9 cellular contexts compared by ENCODE assay signal in genomic region chr19:29260477-29261317, GRCh38. TPM values are rescaled to one million over a fixed set of nuclear protein-coding genes. Genes with fewer than 3 reads are reported as not detected.
DNase-seq lines count a peak whose midpoint lies in the region; ATAC-seq, FAIRE-seq and TF ChIP-seq lines count a peak whose summit lies in the region.
"Had no signal": no experiment of that assay in that cellular context is flagged by ENCODE, and none has a peak within 500 bp of the region (broad histone marks: within the 10 kb centered on the region; RNA-seq: fewer than 3 reads in every experiment).

No MANE protein-coding gene starts in this region.

- DNase-seq in A549 (ENCODE audit: low read depth in 1 of 2, low spot score in 1 of 2) (peak in 1 of 2 experiments; percentile 79), GDM1 (lab: John Stamatoyannopoulos, UW) (peak; percentile 8), NCI-H2029 (lab: John Stamatoyannopoulos, UW) (peak; percentile 14), mesenteric fat pad (ENCODE audit: low spot score) (peak; percentile 14), NCI-H187 (lab: John Stamatoyannopoulos, UW) (no peak), NCI-H128 (lab: John Stamatoyannopoulos, UW; ENCODE audit: unreplicated experiment) (no peak)
- DNase-seq in activated naive CD8-positive, alpha-beta T cell treated with anti-CD3 and anti-CD28 coated beads, Interleukin-2, amount 50 U/mL, for 24 hours, result peak; percentile 50
- DNase-seq in effector CD8-positive, alpha-beta T cell (lab: John Stamatoyannopoulos, UW), result no peak

- TF ChIP-seq RAD21 in A549 (conservative IDR thresholded peaks at IDR 0.05 in 1 of 2, IDR thresholded peaks at IDR 0.05 in 1 of 2), result peak; percentile 38 to 69; a peak in 4 of 5 replicates

- TF ChIP-seq CTCF in A549 (IDR thresholded peaks at IDR 0.05), result peak; percentile 38; the same call in 2 of the 3 replicates

- no peak overlapping the region for H3K4me2 ChIP-seq in A549

- no peaks in the 10 kb centered on the region for H3K4me1 Mint-ChIP-seq in activated naive CD8-positive, alpha-beta T cell treated with anti-CD3 and anti-CD28 coated beads, Interleukin-2, amount 50 U/mL, for 24 hours

- no peak for TF ChIP-seq POLR2A in A549 (IDR thresholded peaks at IDR 0.05; ENCODE audit: low read length)

- no peak for FAIRE-seq in A549 (lab: Jason Lieb, UNC)

- no peak overlapping the region for H3K27ac Mint-ChIP-seq in activated naive CD8-positive, alpha-beta T cell treated with anti-CD3 and anti-CD28 coated beads, Interleukin-2, amount 50 U/mL, for 24 hours
- H3K27ac Mint-ChIP-seq: dendritic cell treated with granulocyte-macrophage colony-stimulating factor and Interleukin-4, amounts not matched to agents 40 ng/mL and 50 ng/mL, for 4 days had no signal

- ATAC-seq in A549, result peak; percentile 27 to 74; a peak in 3 of 6 replicates
- no peak for ATAC-seq in activated naive CD8-positive, alpha-beta T cell treated with anti-CD3 and anti-CD28 coated beads, Interleukin-2, amount 50 U/mL, for 24 hours

- H3K9me3 ChIP-seq in A549, result 0 out of 3 replicates have a peak, but pooled peaks cover under 1% of the 10 kb centered on the region

- H3K4me3 Mint-ChIP-seq in activated naive CD8-positive, alpha-beta T cell treated with anti-CD3 and anti-CD28 coated beads, Interleukin-2, amount 50 U/mL, for 24 hours, result no peak overlapping the region
- H3K4me3 Mint-ChIP-seq: dendritic cell treated with granulocyte-macrophage colony-stimulating factor and Interleukin-4, amounts not matched to agents 40 ng/mL and 50 ng/mL, for 4 days had no signal

- CTCF ChIA-PET in A549 (lab: Yijun Ruan, JAX), result interaction anchor here (0.6 to 10.3 kb wide), 15 partner anchors 8 to 1409 kb away, joined by 3 to 83 read pairs (median 3); no protein-coding TSS in a partner anchor

- no peak overlapping the region for H3K27ac ChIP-seq in A549

- H3K4me1 ChIP-seq in A549, result no peaks in the 10 kb centered on the region

- H3K9me3 Mint-ChIP-seq in activated naive CD8-positive, alpha-beta T cell treated with anti-CD3 and anti-CD28 coated beads, Interleukin-2, amount 50 U/mL, for 24 hours, result no peaks in the 10 kb centered on the region
- H3K9me3 Mint-ChIP-seq: dendritic cell treated with granulocyte-macrophage colony-stimulating factor and Interleukin-4, amounts not matched to agents 40 ng/mL and 50 ng/mL, for 4 days had no signal

- WGBS in A549 (ENCODE audit: missing lambda C conversion rate), result 18% methylated on average over 5 of the region's 5 CpGs

- POLR2A ChIA-PET in A549 (lab: Yijun Ruan, JAX), result no interaction called here

- no peak for TF ChIP-seq EP300 in A549 (IDR thresholded peaks at IDR 0.05)

- peaks cover 8% of the 10 kb centered on the region for H3K27me3 Mint-ChIP-seq in activated naive CD8-positive, alpha-beta T cell treated with anti-CD3 and anti-CD28 coated beads, Interleukin-2, amount 50 U/mL, for 24 hours
- H3K27me3 Mint-ChIP-seq: dendritic cell treated with granulocyte-macrophage colony-stimulating factor and Interleukin-4, amounts not matched to agents 40 ng/mL and 50 ng/mL, for 4 days had no signal

- H3K4me3 ChIP-seq in A549, result no peak overlapping the region

- H3K36me3 Mint-ChIP-seq in activated naive CD8-positive, alpha-beta T cell treated with anti-CD3 and anti-CD28 coated beads, Interleukin-2, amount 50 U/mL, for 24 hours (ENCODE audit: low read depth), result no peaks in the 10 kb centered on the region

TF ChIP-seq in A549, 52 proteins besides CTCF, POLR2A, EP300 and RAD21:
- TF ChIP-seq EHMT2 (IDR thresholded peaks at IDR 0.05; ENCODE audit: low read depth) (no peak), SMC3 (IDR thresholded peaks at IDR 0.05) (peak; percentile 23; the same call in 2 of the 3 replicates), CEBPB (IDR thresholded peaks at IDR 0.05) (peak in 1 of 2 experiments; percentile 75; a peak in 2 of 4 replicates)

RNA-seq across cellular contexts. Expression of gene UQCRFS1, which starts 47.7 kb away (rescaled TPM):
- polyA plus RNA-seq in A549 (2011; rRNA removed), result 148 and 201 TPM in 2 replicates
- polyA plus RNA-seq in A549 (2012; cell fraction: cytosol; rRNA removed), result 150 and 170 TPM in 2 replicates
- polyA plus RNA-seq in A549 (2012; cell fraction: nucleus; rRNA removed), result 73.3 and 89.7 TPM in 2 replicates
- polyA plus RNA-seq in A549 (2017; fragmentation: RNase III; extraction: RNeasy Plus Mini Kit Qiagen cat#74134 plus additional on column Dnase treatment), result 105 to 111 TPM (median 109 TPM) in 3 replicates
- 75.9 and 78.8 TPM in 2 replicates for polyA minus RNA-seq in A549 (2011; rRNA and poly(A)+ RNA removed)
- total RNA-seq in mesenteric fat pad, result 36.7 TPM

Comparison
In these comparisons a context has a peak if more than half of its experiments do, and no peak if none do; other contexts are left out.
1. DNase-seq: peak in GDM1 (single experiment), NCI-H2029 (single experiment), activated naive CD8-positive, alpha-beta T cell treated with anti-CD3 and anti-CD28 coated beads, Interleukin-2, amount 50 U/mL, for 24 hours (single experiment) and mesenteric fat pad (single experiment); none in effector CD8-positive, alpha-beta T cell (single experiment), NCI-H187 (0 of 2) and NCI-H128 (single experiment).